In the genomic region with DNA sequence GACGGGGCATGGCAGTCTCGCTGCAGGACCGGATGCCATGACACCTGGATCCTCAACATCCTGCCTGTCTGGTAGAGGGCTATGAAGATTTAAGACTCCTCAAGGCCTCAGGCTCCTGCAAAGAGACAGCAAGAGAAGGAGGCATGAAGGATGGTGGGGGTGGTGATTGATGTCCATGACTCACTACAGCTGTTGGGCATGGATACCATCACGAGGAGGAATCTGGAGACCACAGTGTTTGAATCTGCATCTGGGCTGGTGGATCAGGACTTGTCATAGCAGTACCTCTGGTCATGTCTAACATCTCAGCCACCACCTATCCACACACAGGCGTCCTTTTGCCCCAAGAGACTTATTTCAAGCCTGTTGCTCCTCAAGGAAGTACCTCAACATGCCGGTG, we compare ENCODE assay signal across 31 cellular contexts. TPM values are rescaled to one million over a fixed set of nuclear protein-coding genes. Genes with fewer than 3 reads are reported as not detected.
DNase-seq lines count a peak whose midpoint lies in the region; ATAC-seq and TF ChIP-seq lines count a peak whose summit lies in the region.
"Had no signal": no experiment of that assay in that cellular context is flagged by ENCODE, and none has a peak within 500 bp of the region (broad histone marks: within the 10 kb centered on the region; RNA-seq: fewer than 3 reads in every experiment).

No MANE protein-coding gene starts in this region.

- H3K36me3 ChIP-seq in tibial artery, result no peaks in the 10 kb centered on the region
- H3K36me3 ChIP-seq: heart left ventricle, spleen, vagina had no signal

- no peak overlapping the region for H3K27ac Mint-ChIP-seq in activated CD4-positive, alpha-beta T cell treated with anti-CD3 and anti-CD28 coated beads, Interleukin-2, amount 10 ng/mL, durations not matched to agents 24 days and 14 days
- no peak overlapping the region for H3K27ac Mint-ChIP-seq in stimulated activated naive CD8-positive, alpha-beta T cell treated with anti-CD3 and anti-CD28 coated beads, Interleukin-15, amount 100 ng/mL, for 72 hours
- H3K27ac Mint-ChIP-seq: activated CD8-positive, alpha-beta memory T cell treated with anti-CD3 and anti-CD28 coated beads, Interleukin-2, amount 10 ng/mL, durations not matched to agents 7 days and 5 days; CD14-positive monocyte; dendritic cell treated with granulocyte-macrophage colony-stimulating factor and Interleukin-4, amounts not matched to agents 40 ng/mL and 50 ng/mL, for 4 days; endodermal cell; T-helper 17 cell had no signal

- peaks cover 3% of the 10 kb centered on the region for H3K4me1 Mint-ChIP-seq in activated CD4-positive, alpha-beta T cell treated with anti-CD3 and anti-CD28 coated beads, Interleukin-2, amount 10 ng/mL, durations not matched to agents 24 days and 14 days
- H3K4me1 Mint-ChIP-seq in stimulated activated naive CD8-positive, alpha-beta T cell treated with anti-CD3 and anti-CD28 coated beads, Interleukin-15, amount 100 ng/mL, for 72 hours, result peaks cover 5% of the 10 kb centered on the region
- H3K4me1 Mint-ChIP-seq: activated CD8-positive, alpha-beta memory T cell treated with anti-CD3 and anti-CD28 coated beads, Interleukin-2, amount 10 ng/mL, durations not matched to agents 7 days and 5 days; CD14-positive monocyte; central memory CD8-positive, alpha-beta T cell; T-helper 17 cell had no signal

- H3K27me3 ChIP-seq in tibial artery, result no peaks in the 10 kb centered on the region
- H3K27me3 ChIP-seq: vagina had no signal

- DNase-seq in activated CD4-positive, alpha-beta T cell treated with anti-CD3 and anti-CD28 coated beads for 48 hours, result peak; percentile 50
- no peak for DNase-seq in activated CD4-positive, alpha-beta T cell treated with anti-CD3 and anti-CD28 coated beads, Interleukin-2, amount 10 ng/mL, durations not matched to agents 24 days and 14 days
- DNase-seq in stimulated activated naive CD8-positive, alpha-beta T cell treated with anti-CD3 and anti-CD28 coated beads, Interleukin-15, Interleukin-2, amounts not matched to agents 100 U/mL and 50 U/mL, for 24 hours, result peak; percentile 5
- DNase-seq in stimulated activated naive CD8-positive, alpha-beta T cell treated with anti-CD3 and anti-CD28 coated beads, Interleukin-15, amount 100 ng/mL, for 72 hours, result no peak
- peak; percentile 75 for DNase-seq in myocyte (ENCODE audit: low read depth)
- DNase-seq in tibial artery, result no peak
- no peak for DNase-seq in AG08396 (ENCODE audit: low spot score)
- DNase-seq: activated CD8-positive, alpha-beta memory T cell treated with anti-CD3 and anti-CD28 coated beads, Interleukin-2, amount 10 ng/mL, durations not matched to agents 7 days and 5 days; activated effector memory CD4-positive, alpha-beta T cell treated with anti-CD3 and anti-CD28 coated beads, Interleukin-2, amount 50 U/mL, for 16 hours; Calu3; DMS79; endodermal cell; GDM1; GM23248; heart left ventricle; Kasumi-1; kidney; MV-4-11; NCI-H1436; NCI-H2081; NCI-H2227 treated with DMSO at 0.1 percent for 48 hours; NCI-H69; spleen; stimulated activated naive CD4-positive, alpha-beta T cell treated with Interleukin-2 at 50 U/mL for 16 hours; T-helper 17 cell had no signal

- intact Hi-C loops in activated CD4-positive, alpha-beta T cell treated with anti-CD3 and anti-CD28 coated beads, Interleukin-2, amount 10 ng/mL, durations not matched to agents 24 days and 14 days (cut with micrococcal nuclease), result no loop called here
- intact Hi-C loops in tibial artery (cut with DNase I; ENCODE audit: low total_unique reads), result no loop called here

- no peaks in the 10 kb centered on the region for H3K9me3 Mint-ChIP-seq in activated CD4-positive, alpha-beta T cell treated with anti-CD3 and anti-CD28 coated beads, Interleukin-2, amount 10 ng/mL, durations not matched to agents 24 days and 14 days
- H3K9me3 Mint-ChIP-seq in stimulated activated naive CD8-positive, alpha-beta T cell treated with anti-CD3 and anti-CD28 coated beads, Interleukin-15, amount 100 ng/mL, for 72 hours, result no peaks in the 10 kb centered on the region
- H3K9me3 Mint-ChIP-seq: central memory CD8-positive, alpha-beta T cell; dendritic cell treated with granulocyte-macrophage colony-stimulating factor and Interleukin-4, amounts not matched to agents 40 ng/mL and 50 ng/mL, for 4 days had no signal

- H3K4me3 ChIP-seq in tibial artery, result no peak overlapping the region
- H3K4me3 ChIP-seq: GM23248, heart left ventricle, PC-9, spleen, vagina had no signal

- no peaks in the 10 kb centered on the region for H3K36me3 Mint-ChIP-seq in activated CD4-positive, alpha-beta T cell treated with anti-CD3 and anti-CD28 coated beads, Interleukin-2, amount 10 ng/mL, durations not matched to agents 24 days and 14 days (ENCODE audit: low read depth)
- H3K36me3 Mint-ChIP-seq: activated CD8-positive, alpha-beta memory T cell treated with anti-CD3 and anti-CD28 coated beads, Interleukin-2, amount 10 ng/mL, durations not matched to agents 7 days and 5 days; CD14-positive monocyte had no signal

- no peaks in the 10 kb centered on the region for H3K9me3 ChIP-seq in tibial artery
- H3K9me3 ChIP-seq: heart left ventricle, spleen, vagina had no signal

- H3K4me1 ChIP-seq in tibial artery, result peaks cover 0 to 49% (median 9%) of the 10 kb centered on the region in 4 donors
- H3K4me1 ChIP-seq: heart left ventricle, spleen, vagina had no signal

- H3K27ac ChIP-seq in tibial artery, result peak overlapping the region; percentile 57 to 66
- H3K27ac ChIP-seq: GM23248, heart left ventricle, PC-9, spleen, vagina had no signal

- TF ChIP-seq CTCF in tibial artery (IDR thresholded peaks at IDR 0.05), result no peak

- no peak overlapping the region for H3K4me3 Mint-ChIP-seq in activated CD4-positive, alpha-beta T cell treated with anti-CD3 and anti-CD28 coated beads, Interleukin-2, amount 10 ng/mL, durations not matched to agents 24 days and 14 days
- H3K4me3 Mint-ChIP-seq in stimulated activated naive CD8-positive, alpha-beta T cell treated with anti-CD3 and anti-CD28 coated beads, Interleukin-15, amount 100 ng/mL, for 72 hours, result no peak overlapping the region
- H3K4me3 Mint-ChIP-seq: activated CD8-positive, alpha-beta memory T cell treated with anti-CD3 and anti-CD28 coated beads, Interleukin-2, amount 10 ng/mL, durations not matched to agents 7 days and 5 days; CD14-positive monocyte; central memory CD8-positive, alpha-beta T cell; dendritic cell treated with granulocyte-macrophage colony-stimulating factor and Interleukin-4, amounts not matched to agents 40 ng/mL and 50 ng/mL, for 4 days; endodermal cell; T-helper 17 cell had no signal

- peaks cover 2% of the 10 kb centered on the region for H3K27me3 Mint-ChIP-seq in activated CD4-positive, alpha-beta T cell treated with anti-CD3 and anti-CD28 coated beads, Interleukin-2, amount 10 ng/mL, durations not matched to agents 24 days and 14 days
- H3K27me3 Mint-ChIP-seq in stimulated activated naive CD8-positive, alpha-beta T cell treated with anti-CD3 and anti-CD28 coated beads, Interleukin-15, amount 100 ng/mL, for 72 hours, result peaks cover 29% of the 10 kb centered on the region
- H3K27me3 Mint-ChIP-seq: activated CD8-positive, alpha-beta memory T cell treated with anti-CD3 and anti-CD28 coated beads, Interleukin-2, amount 10 ng/mL, durations not matched to agents 7 days and 5 days had no signal

- ATAC-seq in stimulated activated naive CD8-positive, alpha-beta T cell treated with anti-CD3 and anti-CD28 coated beads, Interleukin-15, Interleukin-2, amounts not matched to agents 100 U/mL and 50 U/mL, for 24 hours, result peak; percentile 82
- ATAC-seq in stimulated activated naive CD8-positive, alpha-beta T cell treated with anti-CD3 and anti-CD28 coated beads, Interleukin-15, amount 100 ng/mL, for 72 hours, result no peak
- ATAC-seq in GM21737 (IDR thresholded peaks at IDR 0.05; ENCODE audit: unreplicated experiment), result no peak
- ATAC-seq: activated CD8-positive, alpha-beta memory T cell treated with anti-CD3 and anti-CD28 coated beads, Interleukin-2, amount 10 ng/mL, durations not matched to agents 7 days and 5 days; heart left ventricle; T-helper 17 cell had no signal

RNA-seq across cellular contexts. Expression of gene WSCD1, which starts 50.2 kb away (rescaled TPM):
- not detected in 2 replicates for total RNA-seq in activated CD4-positive, alpha-beta T cell treated with anti-CD3 and anti-CD28 coated beads, Interleukin-2, amount 10 ng/mL, durations not matched to agents 24 days and 14 days
- total RNA-seq in myocyte, result 19.8 and 30.1 TPM in 2 replicates
- 3.6 TPM for polyA plus RNA-seq in myocyte (2012)
- total RNA-seq: PC-9 had no signal
- polyA plus RNA-seq: CD14-positive monocyte, GM23248 had no signal

Comparison
In these comparisons a context has a peak if more than half of its experiments do, and no peak if none do; other contexts are left out.
1. DNase-seq: peak in activated CD4-positive, alpha-beta T cell treated with anti-CD3 and anti-CD28 coated beads for 48 hours (single experiment), stimulated activated naive CD8-positive, alpha-beta T cell treated with anti-CD3 and anti-CD28 coated beads, Interleukin-15, Interleukin-2, amounts not matched to agents 100 U/mL and 50 U/mL, for 24 hours (single experiment) and myocyte (single experiment); none in activated CD4-positive, alpha-beta T cell treated with anti-CD3 and anti-CD28 coated beads, Interleukin-2, amount 10 ng/mL, durations not matched to agents 24 days and 14 days (single experiment), stimulated activated naive CD8-positive, alpha-beta T cell treated with anti-CD3 and anti-CD28 coated beads, Interleukin-15, amount 100 ng/mL, for 72 hours (0 of 2), tibial artery (0 of 2) and AG08396 (single experiment).
2. RNA of gene WSCD1, which starts 50.2 kb away (total RNA-seq): 19.8 to 30.1 TPM in myocyte; not detected in activated CD4-positive, alpha-beta T cell treated with anti-CD3 and anti-CD28 coated beads, Interleukin-2, amount 10 ng/mL, durations not matched to agents 24 days and 14 days; every median in the first group is over 10 times any median in the second.